Comparison of ENCODE assay signal across 19 cellular contexts in the genomic region with DNA sequence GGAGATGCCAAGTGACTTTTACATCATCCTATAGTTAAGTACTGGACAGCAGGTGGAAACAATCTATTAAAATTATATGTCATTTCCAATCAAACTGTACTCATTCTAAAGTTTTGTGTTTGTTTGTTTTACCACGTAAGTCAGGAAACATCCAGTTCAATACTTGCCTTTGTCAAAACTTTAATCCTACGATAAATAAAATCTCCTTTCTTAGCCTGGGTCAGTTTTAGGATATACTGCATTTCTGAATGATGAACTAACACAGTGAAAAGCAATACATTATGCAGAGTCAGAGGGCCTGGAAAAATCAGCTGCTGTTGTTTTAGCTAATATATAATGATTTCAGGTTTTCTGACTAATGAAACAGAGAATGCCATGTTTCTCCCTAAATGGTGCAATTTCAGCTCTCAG.
"Had no signal": no experiment of that assay in that cellular context is flagged by ENCODE, and none has a peak within 500 bp of the region (broad histone marks: within the 10 kb centered on the region; RNA-seq: fewer than 3 reads in every experiment).

No MANE protein-coding gene starts in this region.

- H3K4me1 Mint-ChIP-seq: activated naive CD8-positive, alpha-beta T cell treated with anti-CD3 and anti-CD28 coated beads for 36 hours; immature natural killer cell; memory B cell; naive thymus-derived CD8-positive, alpha-beta T cell had no signal

- DNase-seq: activated CD4-positive, alpha-beta T cell treated with anti-CD3 and anti-CD28 coated beads for 1 hour; activated CD4-positive, alpha-beta T cell treated with anti-CD3 and anti-CD28 coated beads, Interleukin-2, amount 50 U/mL, for 4 hours; activated naive CD8-positive, alpha-beta T cell treated with anti-CD3 and anti-CD28 coated beads for 36 hours; caudate nucleus; dorsolateral prefrontal cortex; heart right ventricle; immature natural killer cell; left ventricle myocardium superior; naive thymus-derived CD8-positive, alpha-beta T cell; ovary; psoas muscle; right lobe of liver; spleen; stimulated activated naive CD4-positive, alpha-beta T cell treated with Interleukin-2 at 50 U/mL for 16 hours; thyroid gland; WERI-Rb-1 had no signal

- H3K27me3 ChIP-seq: dorsolateral prefrontal cortex, heart right ventricle, ovary, right lobe of liver, spleen, thyroid gland had no signal

- H3K4me1 ChIP-seq: psoas muscle, right lobe of liver, spleen had no signal

- H3K4me3 ChIP-seq: dorsolateral prefrontal cortex, heart right ventricle, ovary, psoas muscle, right lobe of liver, spleen, thyroid gland had no signal

- H3K4me3 Mint-ChIP-seq: activated naive CD8-positive, alpha-beta T cell treated with anti-CD3 and anti-CD28 coated beads for 36 hours; immature natural killer cell; memory B cell; naive thymus-derived CD8-positive, alpha-beta T cell had no signal

- H3K36me3 Mint-ChIP-seq: activated naive CD8-positive, alpha-beta T cell treated with anti-CD3 and anti-CD28 coated beads for 36 hours; brain; memory B cell; naive thymus-derived CD8-positive, alpha-beta T cell had no signal

- H3K27ac ChIP-seq: dorsolateral prefrontal cortex, epithelial cell of prostate, heart right ventricle, ovary, psoas muscle, right lobe of liver, spleen, thyroid gland, WERI-Rb-1 had no signal

- H3K9me3 Mint-ChIP-seq: activated naive CD8-positive, alpha-beta T cell treated with anti-CD3 and anti-CD28 coated beads for 36 hours; brain had no signal

- ATAC-seq: heart right ventricle; left ventricle myocardium superior; naive thymus-derived CD8-positive, alpha-beta T cell; psoas muscle; right lobe of liver had no signal

- H3K36me3 ChIP-seq: heart right ventricle, ovary, right lobe of liver, spleen, thyroid gland, WERI-Rb-1 had no signal

- H3K27me3 Mint-ChIP-seq: activated naive CD8-positive, alpha-beta T cell treated with anti-CD3 and anti-CD28 coated beads for 36 hours; brain; memory B cell; naive thymus-derived CD8-positive, alpha-beta T cell had no signal

- H3K27ac Mint-ChIP-seq: activated naive CD8-positive, alpha-beta T cell treated with anti-CD3 and anti-CD28 coated beads for 36 hours; immature natural killer cell; memory B cell; naive thymus-derived CD8-positive, alpha-beta T cell had no signal

- H3K9me3 ChIP-seq: heart right ventricle, ovary, psoas muscle, right lobe of liver, spleen, thyroid gland had no signal
